In genomic region chr3:119413603-119414280, GRCh38 we compare ENCODE assay signal across 32 cellular contexts. TPM values are rescaled to one million over a fixed set of nuclear protein-coding genes. Genes with fewer than 3 reads are reported as not detected.
DNase-seq lines count a peak whose midpoint lies in the region; ATAC-seq and TF ChIP-seq lines count a peak whose summit lies in the region.
"Had no signal": no experiment of that assay in that cellular context is flagged by ENCODE, and none has a peak within 500 bp of the region (broad histone marks: within the 10 kb centered on the region; RNA-seq: fewer than 3 reads in every experiment).

No MANE protein-coding gene starts in this region.

- no peak overlapping the region for H4K91ac ChIP-seq in IMR-90 (ENCODE audit: insufficient read depth, low read depth, low read length)

- H3K9ac ChIP-seq in IMR-90 (ENCODE audit: low read depth, low read length): no peak overlapping the region
- no peak overlapping the region for H3K9ac ChIP-seq in endodermal cell (ENCODE audit: extremely low read depth, low read length, poor library complexity, severe bottlenecking)

- no peaks in the 10 kb centered on the region for H4K20me1 ChIP-seq in IMR-90 (ENCODE audit: insufficient read depth, low read length)

- CTCF ChIA-PET in IMR-90 (lab: Yijun Ruan, JAX): no interaction called here

- dilution Hi-C loops in IMR-90 (cut with HindIII; ENCODE audit: low sequenced_read_pairs, unreplicated experiment): no loop called here

- no peak overlapping the region for H3K56ac ChIP-seq in IMR-90 (ENCODE audit: extremely low read depth, insufficient read depth, low read length)

- no peak overlapping the region for H3K4me3 Mint-ChIP-seq in endodermal cell
- H3K4me3 Mint-ChIP-seq: activated B cell treated with CpG ODN at 0.5 μM for 24 hours; activated CD4-positive, alpha-beta T cell treated with anti-CD3 and anti-CD28 coated beads, Interleukin-2, amount 10 ng/mL, durations not matched to agents 7 days and 5 days; activated naive CD8-positive, alpha-beta T cell treated with anti-CD3 and anti-CD28 coated beads, Interleukin-2, amount 10 ng/mL, durations not matched to agents 7 days and 5 days; activated T-cell treated with anti-CD3 and anti-CD28 coated beads, Interleukin-2, amount 50 U/mL, for 4 hours; CD4-positive, alpha-beta memory T cell; natural killer cell; T-cell; type B pancreatic cell had no signal

- H3K4me1 ChIP-seq in IMR-90 (ENCODE audit: control insufficient read depth, insufficient read depth, low read length) (peaks cover 4% of the 10 kb centered on the region), endodermal cell (ENCODE audit: control insufficient read depth, insufficient read depth, low read length) (peaks cover 17% of the 10 kb centered on the region)
- H3K4me1 ChIP-seq: SJCRH30 had no signal

- no peak overlapping the region for H3K27ac Mint-ChIP-seq in endodermal cell
- H3K27ac Mint-ChIP-seq: activated B cell treated with CpG ODN at 0.5 μM for 24 hours; activated CD4-positive, alpha-beta T cell treated with anti-CD3 and anti-CD28 coated beads, Interleukin-2, amount 10 ng/mL, durations not matched to agents 7 days and 5 days; activated naive CD8-positive, alpha-beta T cell treated with anti-CD3 and anti-CD28 coated beads, Interleukin-2, amount 10 ng/mL, durations not matched to agents 7 days and 5 days; CD4-positive, alpha-beta memory T cell; natural killer cell; T-cell; type B pancreatic cell had no signal

- no peak for TF ChIP-seq CTCF in IMR-90 (conservative IDR thresholded peaks at IDR 0.05; ENCODE audit: low read depth, low read length)
- no peak for TF ChIP-seq CTCF in endodermal cell (conservative IDR thresholded peaks at IDR 0.05)

- no peak overlapping the region for H2AK9ac ChIP-seq in IMR-90 (replicated peaks; ENCODE audit: low read depth, low read length, poor library complexity)

- H3K36me3 ChIP-seq in IMR-90 (ENCODE audit: control insufficient read depth, insufficient read depth, low read length): peaks cover 35% of the 10 kb centered on the region
- H3K36me3 ChIP-seq in endodermal cell (ENCODE audit: control insufficient read depth, insufficient read depth, low read length): no peaks in the 10 kb centered on the region
- H3K36me3 ChIP-seq: HAP-1 had no signal

- BruUV-seq in IMR-90 (replicated peaks; lab: Mats Ljungman, UMichigan): no TSS peak

- peaks cover 10% of the 10 kb centered on the region for H3K36me3 Mint-ChIP-seq in endodermal cell (ENCODE audit: low read depth)
- H3K36me3 Mint-ChIP-seq: activated naive CD8-positive, alpha-beta T cell treated with anti-CD3 and anti-CD28 coated beads, Interleukin-2, amount 10 ng/mL, durations not matched to agents 7 days and 5 days; natural killer cell had no signal

- peaks cover 0 to 5% of the 10 kb centered on the region in 2 experiments; a peak in 1 of 4 replicates for H3K79me1 ChIP-seq in IMR-90 (ENCODE audit: low read depth in 1 of 2, low read length in 2 of 2)

- no peak overlapping the region for H4K5ac ChIP-seq in IMR-90 (ENCODE audit: low read depth, low read length)

- no peak overlapping the region for H3K14ac ChIP-seq in IMR-90 (replicated peaks; ENCODE audit: low read depth, low read length)

- no peak for TF ChIP-seq RAD21 in IMR-90 (IDR thresholded peaks at IDR 0.05; ENCODE audit: low read length)

- H3K23ac ChIP-seq in IMR-90 (ENCODE audit: low read depth, low read length): no peak overlapping the region

- H3K27ac ChIP-seq in IMR-90 (ENCODE audit: insufficient read depth, low read length) (no peak overlapping the region), endodermal cell (ENCODE audit: low read depth, low read length) (no peak overlapping the region)
- H3K27ac ChIP-seq: 22Rv1, coronary artery, SJCRH30 had no signal

- peaks cover 14% of the 10 kb centered on the region; the same call in 1 of the 2 replicates for H3K9me1 ChIP-seq in IMR-90 (ENCODE audit: insufficient read depth, low read length)

- no peaks in the 10 kb centered on the region for H3K27me3 ChIP-seq in IMR-90 (ENCODE audit: control insufficient read depth, insufficient read depth, low read length)
- H3K27me3 ChIP-seq in endodermal cell (ENCODE audit: control insufficient read depth, insufficient read depth, low read length, poor library complexity, severe bottlenecking): no peaks in the 10 kb centered on the region
- H3K27me3 ChIP-seq: SJCRH30 had no signal

- H3K27me3 Mint-ChIP-seq in endodermal cell (ENCODE audit: insufficient read depth): no peaks in the 10 kb centered on the region
- H3K27me3 Mint-ChIP-seq: activated B cell treated with CpG ODN at 0.5 μM for 24 hours; activated CD4-positive, alpha-beta T cell treated with anti-CD3 and anti-CD28 coated beads, Interleukin-2, amount 10 ng/mL, durations not matched to agents 7 days and 5 days; activated naive CD8-positive, alpha-beta T cell treated with anti-CD3 and anti-CD28 coated beads, Interleukin-2, amount 10 ng/mL, durations not matched to agents 7 days and 5 days; CD4-positive, alpha-beta memory T cell; T-cell; type B pancreatic cell had no signal

- no peak overlapping the region for H2BK20ac ChIP-seq in IMR-90 (ENCODE audit: low read depth, low read length)

- no peak overlapping the region for H2BK120ac ChIP-seq in IMR-90 (ENCODE audit: low read depth, low read length)

- DNase-seq in NCI-H1436 (lab: John Stamatoyannopoulos, UW) (peak; percentile 13), NCI-H1436 treated with DMSO at 0.1 percent for 48 hours (lab: John Stamatoyannopoulos, UW) (no peak), IMR-90 (no peak), endodermal cell (peak; percentile 71), pons (ENCODE audit: low spot score) (peak; percentile 12)
- DNase-seq: activated B cell treated with CpG ODN at 0.5 μM for 24 hours; activated CD4-positive, alpha-beta T cell treated with anti-CD3 and anti-CD28 coated beads, Interleukin-2, amount 10 ng/mL, durations not matched to agents 7 days and 5 days; activated gamma-delta T cell; activated naive CD8-positive, alpha-beta T cell treated with anti-CD3 and anti-CD28 coated beads, Interleukin-2, amount 10 ng/mL, durations not matched to agents 7 days and 5 days; activated T-cell treated with anti-CD3 and anti-CD28 coated beads, Interleukin-2, amount 50 U/mL, for 4 hours; CD4-positive, alpha-beta memory T cell; effector memory CD4-positive, alpha-beta T cell; erythroblast; Karpas-422; mucosa of descending colon; MV-4-11; natural killer cell; NCI-H1694; NCI-H446 treated with DMSO at 0.1 percent for 48 hours; NCI-H774; occipital lobe; SJCRH30; stimulated activated CD4-positive, alpha-beta T cell treated with anti-CD3 and anti-CD28 coated beads, Interleukin-4, amount 100 ng/mL, for 4 hours; T-cell had no signal

- H2BK5ac ChIP-seq in IMR-90 (ENCODE audit: low read depth, low read length, poor library complexity, severe bottlenecking): no peak overlapping the region

- H3K4ac ChIP-seq in IMR-90 (ENCODE audit: low read depth, low read length): no peak overlapping the region

- no peaks in the 10 kb centered on the region for H3K9me3 Mint-ChIP-seq in endodermal cell
- H3K9me3 Mint-ChIP-seq: activated B cell treated with CpG ODN at 0.5 μM for 24 hours; activated CD4-positive, alpha-beta T cell treated with anti-CD3 and anti-CD28 coated beads, Interleukin-2, amount 10 ng/mL, durations not matched to agents 7 days and 5 days; activated naive CD8-positive, alpha-beta T cell treated with anti-CD3 and anti-CD28 coated beads, Interleukin-2, amount 10 ng/mL, durations not matched to agents 7 days and 5 days; activated T-cell treated with anti-CD3 and anti-CD28 coated beads, Interleukin-2, amount 50 U/mL, for 4 hours; CD4-positive, alpha-beta memory T cell; natural killer cell; T-cell; type B pancreatic cell had no signal

- ATAC-seq in IMR-90 (ENCODE audit: low read depth) (no peak), GM21723 (IDR thresholded peaks at IDR 0.05; ENCODE audit: unreplicated experiment) (no peak), GM21515 (IDR thresholded peaks at IDR 0.05; ENCODE audit: unreplicated experiment) (no peak), HG03108 (IDR thresholded peaks at IDR 0.05; ENCODE audit: unreplicated experiment) (no peak)
- ATAC-seq: activated T-cell treated with anti-CD3 and anti-CD28 coated beads, Interleukin-2, amount 50 U/mL, for 4 hours; mucosa of descending colon; natural killer cell; T-cell had no signal

- no peak overlapping the region for H3K4me2 ChIP-seq in IMR-90 (ENCODE audit: low read depth, low read length)

- H2AFZ ChIP-seq in IMR-90 (replicated peaks; ENCODE audit: low read length, poor library complexity): no peak overlapping the region

- H2AK5ac ChIP-seq in IMR-90 (ENCODE audit: low read depth, low read length): no peak overlapping the region

- no peak overlapping the region for H2BK15ac ChIP-seq in IMR-90 (ENCODE audit: low read depth, low read length)

- in situ Hi-C loops in IMR-90 (cut with MboI; ENCODE audit: low sequenced_read_pairs): no loop called here

- H3K9me3 ChIP-seq in IMR-90 (ENCODE audit: control insufficient read depth, insufficient read depth, low read length) (no peaks in the 10 kb centered on the region), endodermal cell (ENCODE audit: control insufficient read depth, low read length) (no peaks in the 10 kb centered on the region)
- H3K9me3 ChIP-seq: HAP-1, mucosa of descending colon, SJCRH30 had no signal

- H4K8ac ChIP-seq in IMR-90 (ENCODE audit: low read depth in 2 of 2, low read length in 2 of 2): no peak overlapping the region

- POLR2A ChIA-PET in IMR-90 (lab: Charles Lee; ENCODE audit: unreplicated experiment): no interaction called here

- H3K18ac ChIP-seq in IMR-90 (ENCODE audit: low read depth, low read length): no peak overlapping the region

- TF ChIP-seq POLR2A in IMR-90 (IDR thresholded peaks at IDR 0.05; ENCODE audit: low read depth, low read length): no peak

- 100% methylated on average over 1 of the region's 7 CpGs; no CpG with 5 or more reads in 1 of the 2 experiments for WGBS in IMR-90 (ENCODE audit: extremely low coverage in 2 of 2, insufficient read length in 1 of 2), 2 experiments
- 84 to 92% methylated on average over 3 to 7 of the region's 7 CpGs for WGBS in endodermal cell (ENCODE audit: insufficient coverage in 1 of 2, insufficient read length in 1 of 2), 2 experiments

- intact Hi-C loops in IMR-90 (cut with micrococcal nuclease): no loop called here

- no peak overlapping the region for H3K4me3 ChIP-seq in IMR-90 (ENCODE audit: insufficient read depth, low read depth, low read length)
- no peak overlapping the region for H3K4me3 ChIP-seq in endodermal cell (ENCODE audit: low read length)
- H3K4me3 ChIP-seq: coronary artery, HAP-1, lung, mucosa of descending colon, SJCRH30 had no signal

- peaks cover 27% of the 10 kb centered on the region for H3K4me1 Mint-ChIP-seq in endodermal cell
- H3K4me1 Mint-ChIP-seq: activated CD4-positive, alpha-beta T cell treated with anti-CD3 and anti-CD28 coated beads, Interleukin-2, amount 10 ng/mL, durations not matched to agents 7 days and 5 days; CD4-positive, alpha-beta memory T cell; natural killer cell; T-cell had no signal

RNA-seq across cellular contexts. Expression of gene TMEM39A, which starts 49.7 kb away (rescaled TPM):
- total RNA-seq in IMR-90 (2012; rRNA removed): 88.6 and 117 TPM in 2 replicates
- 24.6 and 29.6 TPM in 2 replicates for polyA plus RNA-seq in IMR-90 (2012; rRNA removed)
- 36.0 and 44.5 TPM in 2 replicates for polyA plus RNA-seq in IMR-90 (2012; cell fraction: cytosol; rRNA removed)
- polyA plus RNA-seq in IMR-90 (2012; cell fraction: nucleus; rRNA removed; ENCODE audit: low replicate concordance): 93.9 and 96.9 TPM in 2 replicates
- total RNA-seq in endodermal cell: 10 to 100 TPM; 62.3 to 81.8 TPM
- 37.0 TPM for polyA plus RNA-seq in endodermal cell (2013, experiment 1 of 2)
- polyA plus RNA-seq in endodermal cell (2013, experiment 2 of 2): 39.3 TPM

RNA-seq across cellular contexts. Expression of gene POGLUT1, which starts 55.0 kb away (rescaled TPM):
- total RNA-seq in IMR-90 (2012; rRNA removed): 18.6 and 21.1 TPM in 2 replicates
- 7.5 and 7.8 TPM in 2 replicates for polyA plus RNA-seq in IMR-90 (2012; rRNA removed)
- polyA plus RNA-seq in IMR-90 (2012; cell fraction: cytosol; rRNA removed): 2.0 and 2.3 TPM in 2 replicates
- 1.8 and 12.9 TPM in 2 replicates for polyA plus RNA-seq in IMR-90 (2012; cell fraction: nucleus; rRNA removed; ENCODE audit: low replicate concordance)
- total RNA-seq in endodermal cell: 10 to 100 TPM; 17.9 to 18.7 TPM
- polyA plus RNA-seq in endodermal cell (2013, experiment 1 of 2): 20.3 TPM
- 16.1 TPM for polyA plus RNA-seq in endodermal cell (2013, experiment 2 of 2)

Comparison
In these comparisons a context has a peak if more than half of its experiments do, and no peak if none do; other contexts are left out.
1. DNase-seq: peak in NCI-H1436 (single experiment), endodermal cell (single experiment) and pons (single experiment); none in NCI-H1436 treated with DMSO at 0.1 percent for 48 hours (single experiment) and IMR-90 (single experiment).